1 cellular context compared by ENCODE assay signal in the genomic region with DNA sequence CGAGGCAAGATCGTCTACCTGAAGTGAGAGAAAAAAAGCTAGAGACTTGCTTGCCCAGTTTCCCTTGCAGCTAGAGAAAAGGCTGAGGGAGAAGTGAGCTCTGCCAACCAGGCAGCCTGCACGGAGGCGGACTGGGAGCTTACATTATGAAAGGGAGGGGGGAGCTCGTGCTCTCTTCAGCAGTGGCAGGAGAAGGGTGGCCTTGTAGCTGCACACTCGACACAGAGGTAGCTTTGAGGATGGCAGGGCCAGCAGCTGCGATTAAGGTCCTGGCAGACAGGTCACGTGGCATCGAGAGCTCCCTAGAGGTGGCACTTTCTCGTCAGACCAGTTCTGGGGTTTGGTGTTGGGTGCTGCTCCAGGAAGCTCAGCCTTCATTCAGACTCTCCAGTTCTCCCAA.
TF ChIP-seq lines count a peak whose summit lies in the region.

No MANE protein-coding gene starts in this region.

TF ChIP-seq in H1, 55 proteins besides CTCF, POLR2A, EP300 and RAD21 (continued from another document):
- TF ChIP-seq, protein P1, sequence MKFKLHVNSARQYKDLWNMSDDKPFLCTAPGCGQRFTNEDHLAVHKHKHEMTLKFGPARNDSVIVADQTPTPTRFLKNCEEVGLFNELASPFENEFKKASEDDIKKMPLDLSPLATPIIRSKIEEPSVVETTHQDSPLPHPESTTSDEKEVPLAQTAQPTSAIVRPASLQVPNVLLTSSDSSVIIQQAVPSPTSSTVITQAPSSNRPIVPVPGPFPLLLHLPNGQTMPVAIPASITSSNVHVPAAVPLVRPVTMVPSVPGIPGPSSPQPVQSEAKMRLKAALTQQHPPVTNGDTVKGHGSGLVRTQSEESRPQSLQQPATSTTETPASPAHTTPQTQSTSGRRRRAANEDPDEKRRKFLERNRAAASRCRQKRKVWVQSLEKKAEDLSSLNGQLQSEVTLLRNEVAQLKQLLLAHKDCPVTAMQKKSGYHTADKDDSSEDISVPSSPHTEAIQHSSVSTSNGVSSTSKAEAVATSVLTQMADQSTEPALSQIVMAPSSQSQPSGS (IDR thresholded peaks at IDR 0.05; ENCODE audit: low read length): no peak
- TF ChIP-seq CHD1 (IDR thresholded peaks at IDR 0.05; ENCODE audit: low read depth, low read length) (no peak), POU5F1 (IDR thresholded peaks at IDR 0.05; ENCODE audit: low read depth, low read length) (no peak), BCL11A (IDR thresholded peaks at IDR 0.05; ENCODE audit: low read depth in 2 of 2, low read length in 2 of 2) (no peak), TEAD4 (IDR thresholded peaks at IDR 0.05; ENCODE audit: low read depth, low read length) (no peak), KDM1A (IDR thresholded peaks at IDR 0.05; ENCODE audit: borderline replicate concordance, low read length) (no peak), CEBPB (IDR thresholded peaks at IDR 0.05; ENCODE audit: low read depth, low read length) (no peak), NANOG (IDR thresholded peaks at IDR 0.05; ENCODE audit: insufficient read depth, low read depth, low read length, poor library complexity, severe bottlenecking) (no peak), SP4 (IDR thresholded peaks at IDR 0.05; ENCODE audit: low read length) (no peak), BACH1 (IDR thresholded peaks at IDR 0.05; ENCODE audit: low read length) (no peak), NRF1 (IDR thresholded peaks at IDR 0.05; ENCODE audit: low read depth, low read length) (no peak), GABPA (IDR thresholded peaks at IDR 0.05; ENCODE audit: borderline replicate concordance, insufficient read depth, low read length) (no peak), RXRA (IDR thresholded peaks at IDR 0.05; ENCODE audit: insufficient read depth, low read depth, low read length) (no peak), RBBP5 (IDR thresholded peaks at IDR 0.05; ENCODE audit: borderline replicate concordance, low read depth, low read length) (no peak), SIX5 (IDR thresholded peaks at IDR 0.05; ENCODE audit: low read depth, low read length) (no peak), TCF12 (IDR thresholded peaks at IDR 0.05; ENCODE audit: low read depth, low read length) (no peak), SIRT6 (IDR thresholded peaks at IDR 0.05; ENCODE audit: low read length) (no peak)
